ENCODE assay signal across 8 cellular contexts in the genomic region with DNA sequence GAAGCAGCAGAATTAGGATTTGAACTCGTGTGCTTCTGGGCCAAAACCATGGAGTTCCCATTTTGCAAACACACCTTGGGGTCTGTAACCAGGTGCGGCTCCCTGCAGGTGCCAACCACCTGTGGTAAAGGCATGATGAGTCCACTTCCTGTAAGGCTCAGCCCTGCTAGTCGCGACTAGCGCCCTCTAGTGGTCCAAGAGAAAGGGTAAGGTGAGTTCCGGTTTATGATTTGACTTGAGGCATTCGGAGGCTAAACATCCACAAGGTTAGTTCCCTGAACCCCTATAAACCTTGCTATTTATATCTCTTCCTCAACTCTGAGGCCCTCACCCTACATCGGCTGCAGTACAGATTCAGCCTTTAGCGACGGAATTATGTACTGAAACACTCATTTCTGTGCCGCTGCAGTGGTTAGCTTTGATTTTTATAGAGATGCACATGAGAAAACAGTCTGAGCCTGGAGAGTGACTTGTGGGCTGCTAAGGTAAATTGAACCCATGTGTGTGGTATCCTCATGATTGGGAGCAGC.
DNase-seq lines count a peak whose midpoint lies in the region; ATAC-seq and TF ChIP-seq lines count a peak whose summit lies in the region.

No MANE protein-coding gene starts in this region.

- DNase-seq in BJ (ENCODE audit: low read depth) = no peak
- peak; percentile 97 for DNase-seq in NCI-H748 (lab: John Stamatoyannopoulos, UW; ENCODE audit: unreplicated experiment)
- DNase-seq in activated T-cell treated with anti-CD3 and anti-CD28 coated beads for 1 hour (ENCODE audit: low read depth) = peak; percentile 54
- peak; percentile 6 for DNase-seq in fibroblast of the conjunctiva (ENCODE audit: low read depth)
- DNase-seq in renal cortical epithelial cell (ENCODE audit: low read depth) = peak; percentile 33
- no peak for DNase-seq in A172 (ENCODE audit: low spot score)

- TF ChIP-seq CTCF in BJ (IDR thresholded peaks at IDR 0.05; ENCODE audit: insufficient read depth, low read depth, low read length) = peak; percentile 74

- ATAC-seq in GM19023 (IDR thresholded peaks at IDR 0.05; ENCODE audit: unreplicated experiment) (peak; percentile 95), HG03108 (IDR thresholded peaks at IDR 0.05; ENCODE audit: unreplicated experiment) (peak; percentile 86)

- no peaks in the 10 kb centered on the region for H3K27me3 ChIP-seq in BJ (ENCODE audit: control insufficient read depth, insufficient read depth, low read length)

- CTCF ChIA-PET in BJ (lab: Yijun Ruan, JAX) = interaction anchor here (0.6 to 1.6 kb wide), 6 partner anchors 9 to 416 kb away, joined by 3 to 10 read pairs (median 3); no protein-coding TSS in a partner anchor

- H3K4me3 ChIP-seq in BJ (ENCODE audit: low read depth, low read length) = no peak overlapping the region

- no peaks in the 10 kb centered on the region for H3K36me3 ChIP-seq in BJ (ENCODE audit: control insufficient read depth, insufficient read depth, low read length)

- POLR2A ChIA-PET in BJ (lab: Charles Lee) = no interaction called here

Comparison
In these comparisons a context has a peak if more than half of its experiments do, and no peak if none do; other contexts are left out.
1. DNase-seq: peak in NCI-H748 (single experiment), activated T-cell treated with anti-CD3 and anti-CD28 coated beads for 1 hour (single experiment), fibroblast of the conjunctiva (single experiment) and renal cortical epithelial cell (single experiment); none in BJ (single experiment) and A172 (single experiment).